Comparison of ENCODE assay signal across 9 cellular contexts in the genomic region with DNA sequence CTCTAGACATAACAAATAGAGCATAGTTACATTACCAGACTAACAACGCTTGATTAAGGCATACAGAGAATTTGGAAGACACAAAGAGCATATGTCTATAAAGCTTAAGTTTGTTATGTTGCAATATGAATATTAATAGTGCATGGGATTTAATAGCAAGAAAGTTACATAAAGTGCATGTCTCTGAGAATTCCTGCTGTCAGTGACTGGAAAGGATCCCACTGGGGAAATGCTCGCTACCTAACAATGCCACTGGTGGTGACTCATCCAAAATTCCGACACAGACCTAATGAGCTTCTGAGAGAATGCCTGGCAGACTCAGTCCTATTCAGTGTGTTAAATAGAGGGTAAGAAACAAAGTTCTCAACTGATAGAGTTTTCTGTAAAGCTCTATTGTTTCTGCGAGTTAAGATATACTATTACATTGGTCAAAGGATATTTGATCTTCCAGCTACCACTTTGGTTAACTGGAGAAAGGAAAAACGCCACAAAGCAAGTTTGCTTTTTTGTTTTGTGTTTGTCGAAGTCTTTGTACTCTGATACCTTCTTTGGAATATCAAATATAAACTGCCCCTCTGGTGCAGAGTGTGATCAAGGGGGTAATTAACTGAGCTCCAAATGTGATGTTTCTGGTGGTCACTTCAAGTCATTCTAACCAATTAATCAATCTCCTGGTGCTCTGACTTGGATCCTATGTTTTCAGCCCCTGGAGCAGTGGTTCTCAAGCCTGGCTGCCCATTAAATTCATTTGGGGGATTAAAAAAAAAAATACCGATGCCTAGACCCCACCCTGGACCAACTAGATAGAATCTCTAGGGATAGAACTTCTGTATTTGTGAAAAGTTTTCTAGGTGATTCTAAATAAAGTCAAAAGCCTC.
A peak's percentile ranks its signal among the peaks of the same experiment; 100 is the strongest.
DNase-seq lines count a peak whose midpoint lies in the region; ATAC-seq and TF ChIP-seq lines count a peak whose summit lies in the region.
"Had no signal": no experiment of that assay in that cellular context is flagged by ENCODE, and none has a peak within 500 bp of the region (broad histone marks: within the 10 kb centered on the region; RNA-seq: fewer than 3 reads in every experiment).

No MANE protein-coding gene starts in this region.

- H3K4me1 ChIP-seq in PC-3 (ENCODE audit: insufficient read depth, low read length) = peaks cover 48% of the 10 kb centered on the region
- peaks cover 12 to 33% (median 26%) of the 10 kb centered on the region in 4 donors for H3K4me1 ChIP-seq in esophagus muscularis mucosa
- peaks cover 5 to 9% of the 10 kb centered on the region in 2 donors for H3K4me1 ChIP-seq in muscle layer of duodenum (ENCODE audit: control insufficient read depth in 1 of 2, insufficient read depth in 2 of 2, low read length in 2 of 2)
- H3K4me1 ChIP-seq in MM.1S (ENCODE audit: low read length) = no peaks in the 10 kb centered on the region

- WGBS in esophagus muscularis mucosa = 47% methylated on average over 7 of the region's 7 CpGs

- intact Hi-C loops in PC-3 (cut with micrococcal nuclease) = loop anchor here (2.0 kb wide), 2 partner anchors 16 to 26 kb away; no protein-coding TSS in a partner anchor
- intact Hi-C loops in esophagus muscularis mucosa (cut with DNase I) = no loop called here

- POLR2A ChIA-PET in PC-3 (lab: Charles Lee; ENCODE audit: unreplicated experiment) = no interaction called here

- peak overlapping the region; percentile 52 for H3K4me2 ChIP-seq in PC-3 (ENCODE audit: low read length)
- no peak overlapping the region for H3K4me2 ChIP-seq in MM.1S (ENCODE audit: low read depth, low read length)

- no peaks in the 10 kb centered on the region for H3K36me3 ChIP-seq in PC-3 (ENCODE audit: low read depth, low read length)
- no peaks in the 10 kb centered on the region for H3K36me3 ChIP-seq in esophagus muscularis mucosa
- no peaks in the 10 kb centered on the region for H3K36me3 ChIP-seq in muscle layer of duodenum (ENCODE audit: control insufficient read depth in 1 of 2, insufficient read depth in 2 of 2, low read length in 2 of 2)
- H3K36me3 ChIP-seq in MM.1S (replicated peaks; ENCODE audit: insufficient read depth, low read length) = no peaks in the 10 kb centered on the region

- ATAC-seq in PC-3 (peak; percentile 92), GM21723 (IDR thresholded peaks at IDR 0.05; ENCODE audit: unreplicated experiment) (no peak)

- no TSS peak for BruUV-seq in PC-3 (replicated peaks; lab: Mats Ljungman, UMichigan)

- H3F3A ChIP-seq in PC-3 (ENCODE audit: low read length, unreplicated experiment) = no peaks in the 10 kb centered on the region
- H3F3A ChIP-seq in MM.1S (ENCODE audit: insufficient read depth, low read length) = no peaks in the 10 kb centered on the region

- H3K27me3 ChIP-seq in PC-3 (ENCODE audit: low read length) = no peaks in the 10 kb centered on the region
- no peaks in the 10 kb centered on the region for H3K27me3 ChIP-seq in esophagus muscularis mucosa
- H3K27me3 ChIP-seq in muscle layer of duodenum (ENCODE audit: low read depth, low read length) = no peaks in the 10 kb centered on the region
- no peaks in the 10 kb centered on the region for H3K27me3 ChIP-seq in MM.1S (replicated peaks; ENCODE audit: insufficient read depth, low read length)

- no peak for TF ChIP-seq EP300 in esophagus muscularis mucosa (IDR thresholded peaks at IDR 0.05)

- H3K9me3 ChIP-seq in PC-3 (ENCODE audit: low read length) = no peaks in the 10 kb centered on the region
- H3K9me3 ChIP-seq in esophagus muscularis mucosa = no peaks in the 10 kb centered on the region
- H3K9me3 ChIP-seq in muscle layer of duodenum (ENCODE audit: control insufficient read depth in 1 of 2, low read length in 2 of 2) = no peaks in the 10 kb centered on the region
- no peaks in the 10 kb centered on the region for H3K9me3 ChIP-seq in MM.1S (replicated peaks; ENCODE audit: insufficient read depth, low read length)

- H3K27ac ChIP-seq in PC-3 (ENCODE audit: low read length) (peak overlapping the region; percentile 84), esophagus muscularis mucosa (replicated peaks in 1 of 4) (peak overlapping the region; percentile 69 to 76 (median 72)), muscle layer of duodenum (ENCODE audit: low read length) (peak overlapping the region; percentile 37), MM.1S (ENCODE audit: low read length) (no peak overlapping the region)

- no peaks in the 10 kb centered on the region for H3K79me2 ChIP-seq in PC-3 (ENCODE audit: low read length)
- H3K79me2 ChIP-seq in MM.1S (ENCODE audit: low read length) = no peaks in the 10 kb centered on the region

- H3K9me2 ChIP-seq in PC-3 (replicated peaks; ENCODE audit: low read length) (no peaks in the 10 kb centered on the region), MM.1S (replicated peaks; ENCODE audit: insufficient read depth, low read length) (no peaks in the 10 kb centered on the region)

- H3K9ac ChIP-seq in PC-3 (ENCODE audit: low read length) = peak overlapping the region; percentile 62
- H3K9ac ChIP-seq in MM.1S (ENCODE audit: low read length) = no peak overlapping the region

- no peak for TF ChIP-seq POLR2A in esophagus muscularis mucosa (IDR thresholded peaks at IDR 0.05; ENCODE audit: low read depth)

- H3K4me3 ChIP-seq in PC-3 (ENCODE audit: low read length) (no peak overlapping the region), esophagus muscularis mucosa (no peak overlapping the region), muscle layer of duodenum (ENCODE audit: low read depth in 1 of 2, low read length in 2 of 2) (no peak overlapping the region), MM.1S (ENCODE audit: low read length) (no peak overlapping the region)

- H2AFZ ChIP-seq in PC-3 (ENCODE audit: low read length) (no peak overlapping the region), MM.1S (ENCODE audit: low read length) (no peak overlapping the region)

- H4K20me1 ChIP-seq in PC-3 (ENCODE audit: low read length) (no peaks in the 10 kb centered on the region), MM.1S (ENCODE audit: insufficient read depth, low read length) (no peaks in the 10 kb centered on the region)

- CTCF ChIA-PET in PC-3 (lab: Charles Lee) = interaction anchor here (0.6 kb wide), 1 partner anchor 75 kb away, joined by 5 read pairs; no protein-coding TSS in a partner anchor

- TF ChIP-seq CTCF in PC-3 (conservative IDR thresholded peaks at IDR 0.05; ENCODE audit: low read depth, low read length) (no peak), esophagus muscularis mucosa (IDR thresholded peaks at IDR 0.05) (no peak), MM.1S (IDR thresholded peaks at IDR 0.05; ENCODE audit: low read length) (no peak)

- DNase-seq in AG08395 (ENCODE audit: low spot score) (peak; percentile 81), PC-3 (peak; percentile 87), esophagus muscularis mucosa (ENCODE audit: extremely low spot score) (no peak), COR-L47 (lab: John Stamatoyannopoulos, UW) (no peak), MM.1S (no peak), SIG-M5 (lab: John Stamatoyannopoulos, UW) (no peak)
- DNase-seq: activated CD8-positive, alpha-beta memory T cell treated with anti-CD3 and anti-CD28 coated beads, Interleukin-2, amount 50 U/mL, for 48 hours had no signal

Comparison
In these comparisons a context has a peak if more than half of its experiments do, and no peak if none do; other contexts are left out.
1. DNase-seq: peak in AG08395 (single experiment) and PC-3 (single experiment); none in esophagus muscularis mucosa (single experiment), COR-L47 (single experiment), MM.1S (single experiment) and SIG-M5 (single experiment).